8 cellular contexts compared by ENCODE assay signal in genomic region chr4:1748465-1748995, GRCh38. TPM values are rescaled to one million over a fixed set of nuclear protein-coding genes. Genes with fewer than 3 reads are reported as not detected.
DNase-seq lines count a peak whose midpoint lies in the region; ATAC-seq, FAIRE-seq and TF ChIP-seq lines count a peak whose summit lies in the region.

No MANE protein-coding gene starts in this region.

- no peaks in the 10 kb centered on the region for H3K9me1 ChIP-seq in endothelial cell of umbilical vein (replicated peaks; ENCODE audit: control insufficient read depth, extremely low read depth, insufficient read depth, low read length)

- FAIRE-seq in endothelial cell of umbilical vein (lab: Jason Lieb, UNC) = peak; percentile 70

- peak; percentile 68 for TF ChIP-seq CTCF in CD4-positive, alpha-beta T cell (IDR thresholded peaks at IDR 0.05)
- peak; percentile 82 to 98 for TF ChIP-seq CTCF in endothelial cell of umbilical vein (IDR thresholded peaks at IDR 0.05; ENCODE audit: extremely low read depth in 1 of 2, insufficient read depth in 1 of 2, low read depth in 1 of 2, low read length in 2 of 2)

- no peaks in the 10 kb centered on the region for H3K9me3 ChIP-seq in CD4-positive, alpha-beta T cell (ENCODE audit: control insufficient read depth, low read length)
- H3K9me3 ChIP-seq in endothelial cell of umbilical vein (replicated peaks; ENCODE audit: control insufficient read depth, insufficient read depth, low read length) = no peaks in the 10 kb centered on the region

- no peak overlapping the region for H3K4me3 Mint-ChIP-seq in CD4-positive, alpha-beta T cell
- H3K4me3 Mint-ChIP-seq in naive B cell = no peak overlapping the region
- no peak overlapping the region for H3K4me3 Mint-ChIP-seq in stimulated activated memory B cell treated with anti-CD40 and anti-IgM and Interleukin-4, amounts not matched to agents 10 μg/mL and 1 μg/mL and 100 μg/mL, for 72 hours

- peaks cover 12% of the 10 kb centered on the region for H3K36me3 Mint-ChIP-seq in CD4-positive, alpha-beta T cell (ENCODE audit: low read depth)
- H3K36me3 Mint-ChIP-seq in naive B cell = no peaks in the 10 kb centered on the region
- H3K36me3 Mint-ChIP-seq in stimulated activated memory B cell treated with anti-CD40 and anti-IgM and Interleukin-4, amounts not matched to agents 10 μg/mL and 1 μg/mL and 100 μg/mL, for 72 hours = peaks cover 17% of the 10 kb centered on the region

- H3K36me3 ChIP-seq in endothelial cell of umbilical vein (ENCODE audit: control insufficient read depth in 2 of 2, extremely low read depth in 1 of 2, insufficient read depth in 2 of 2, low read length in 2 of 2) = peaks cover 0 to 6% of the 10 kb centered on the region in 2 experiments

- H3K4me1 Mint-ChIP-seq in CD4-positive, alpha-beta T cell (ENCODE audit: low read depth) = no peaks in the 10 kb centered on the region
- peaks cover 0 to 11% (median 0%) of the 10 kb centered on the region in 3 donors for H3K4me1 Mint-ChIP-seq in naive B cell
- no peaks in the 10 kb centered on the region for H3K4me1 Mint-ChIP-seq in stimulated activated memory B cell treated with anti-CD40 and anti-IgM and Interleukin-4, amounts not matched to agents 10 μg/mL and 1 μg/mL and 100 μg/mL, for 72 hours

- intact Hi-C loops in CD4-positive, alpha-beta T cell (cut with DNase I, micrococcal nuclease) = loop anchor here (1.0 to 2.0 kb wide), 2 partner anchors 62 to 151 kb away; no protein-coding TSS in a partner anchor
- intact Hi-C loops in endothelial cell of umbilical vein (cut with micrococcal nuclease) = loop anchor here (1.0 to 5.0 kb wide), 4 partner anchors 44 to 162 kb away; partner anchors contain the start of gene FGFR3

- H2AFZ ChIP-seq in endothelial cell of umbilical vein (ENCODE audit: low read depth, low read length) = peak overlapping the region; percentile 62

- no TSS peak for BruUV-seq in endothelial cell of umbilical vein (replicated peaks; lab: Mats Ljungman, UMichigan)

- dilution Hi-C loops in endothelial cell of umbilical vein (cut with MboI; ENCODE audit: extremely low pct_ligation_motif_present, low sequenced_read_pairs) = no loop called here

- no peaks in the 10 kb centered on the region for H3K27me3 ChIP-seq in CD4-positive, alpha-beta T cell (ENCODE audit: control insufficient read depth, insufficient read depth, low read length)
- H3K27me3 ChIP-seq in endothelial cell of umbilical vein (ENCODE audit: control insufficient read depth in 2 of 2, insufficient read depth in 2 of 2, low read length in 2 of 2) = no peaks in the 10 kb centered on the region

- no peak overlapping the region for H3K9ac ChIP-seq in endothelial cell of umbilical vein (replicated peaks; ENCODE audit: extremely low read depth, insufficient read depth, low read length)

- TF ChIP-seq POLR2A in endothelial cell of umbilical vein (IDR thresholded peaks at IDR 0.05; ENCODE audit: low read depth, low read length) = no peak

- DNase-seq in CD4-positive, alpha-beta T cell = peak; percentile 64 to 80 (median 72)
- DNase-seq in NOMO-1 treated with dmso at 0.1 percent for 144 hours (lab: John Stamatoyannopoulos, UW; ENCODE audit: unreplicated experiment) (peak; percentile 70), endothelial cell of umbilical vein (ENCODE audit: low read depth, low spot score) (peak; percentile 58), naive B cell (peak; percentile 74)
- DNase-seq in activated CD8-positive, alpha-beta memory T cell treated with anti-CD3 and anti-CD28 coated beads for 48 hours (ENCODE audit: low read depth in 2 of 3, low spot score in 2 of 3) = peak; percentile 73 to 90 (median 84)

- POLR2A ChIA-PET in CD4-positive, alpha-beta T cell (lab: Charles Lee) = interaction anchor here (0.9 kb wide), 1 partner anchor 151 kb away, joined by 3 read pairs; no protein-coding TSS in a partner anchor
- POLR2A ChIA-PET in endothelial cell of umbilical vein (lab: Charles Lee) = interaction anchor here (0.8 kb wide), 1 partner anchor 61 kb away, joined by 5 read pairs; no protein-coding TSS in a partner anchor

- no peaks in the 10 kb centered on the region for H4K20me1 ChIP-seq in endothelial cell of umbilical vein (replicated peaks; ENCODE audit: control insufficient read depth, extremely low read depth, insufficient read depth, low read length)

- H3K27ac Mint-ChIP-seq in CD4-positive, alpha-beta T cell = no peak overlapping the region
- H3K27ac Mint-ChIP-seq in naive B cell = no peak overlapping the region
- no peak overlapping the region for H3K27ac Mint-ChIP-seq in stimulated activated memory B cell treated with anti-CD40 and anti-IgM and Interleukin-4, amounts not matched to agents 10 μg/mL and 1 μg/mL and 100 μg/mL, for 72 hours

- no peak overlapping the region for H3K27ac ChIP-seq in CD4-positive, alpha-beta T cell (ENCODE audit: low read depth, low read length)
- no peak overlapping the region for H3K27ac ChIP-seq in endothelial cell of umbilical vein (ENCODE audit: insufficient read depth, low read depth, low read length)

- H3K79me2 ChIP-seq in endothelial cell of umbilical vein (ENCODE audit: control insufficient read depth, insufficient read depth, low read length) = no peaks in the 10 kb centered on the region

- no peaks in the 10 kb centered on the region for H3K9me3 Mint-ChIP-seq in CD4-positive, alpha-beta T cell
- H3K9me3 Mint-ChIP-seq in naive B cell = no peaks in the 10 kb centered on the region
- no peaks in the 10 kb centered on the region for H3K9me3 Mint-ChIP-seq in stimulated activated memory B cell treated with anti-CD40 and anti-IgM and Interleukin-4, amounts not matched to agents 10 μg/mL and 1 μg/mL and 100 μg/mL, for 72 hours

- H3K4me2 ChIP-seq in endothelial cell of umbilical vein (ENCODE audit: insufficient read depth, low read length) = peak overlapping the region; percentile 29

- CTCF ChIA-PET in CD4-positive, alpha-beta T cell (lab: Charles Lee) = interaction anchor here (1.0 to 1.9 kb wide), 2 partner anchors 62 to 151 kb away, joined by 3 to 13 read pairs; no protein-coding TSS in a partner anchor
- CTCF ChIA-PET in endothelial cell of umbilical vein (lab: Charles Lee) = interaction anchor here (0.6 to 6.0 kb wide), 29 partner anchors 10 to 167 kb away, joined by 3 to 198 read pairs (median 6); partner anchors contain the start of gene FGFR3

- H3K4me1 ChIP-seq in endothelial cell of umbilical vein (ENCODE audit: control insufficient read depth, extremely low read depth, insufficient read depth, low read length) = peaks cover 4% of the 10 kb centered on the region

- no peaks in the 10 kb centered on the region for H3K27me3 Mint-ChIP-seq in CD4-positive, alpha-beta T cell
- peaks cover 0 to 5% (median 0%) of the 10 kb centered on the region in 3 donors for H3K27me3 Mint-ChIP-seq in naive B cell
- H3K27me3 Mint-ChIP-seq in stimulated activated memory B cell treated with anti-CD40 and anti-IgM and Interleukin-4, amounts not matched to agents 10 μg/mL and 1 μg/mL and 100 μg/mL, for 72 hours = peaks cover 16% of the 10 kb centered on the region

- H3K4me3 ChIP-seq in endothelial cell of umbilical vein (replicated peaks in 1 of 3; ENCODE audit: insufficient read depth in 1 of 3, low read depth in 1 of 3, low read length in 3 of 3) = no peak overlapping the region

- peak; percentile 62 for ATAC-seq in CD4-positive, alpha-beta T cell (ENCODE audit: poor library complexity)
- ATAC-seq in HG02885 (IDR thresholded peaks at IDR 0.05; ENCODE audit: poor library complexity, unreplicated experiment) (peak; percentile 41), naive B cell (ENCODE audit: low read depth in 2 of 2) (peak; percentile 62 to 68), HG03442 (IDR thresholded peaks at IDR 0.05; ENCODE audit: unreplicated experiment) (no peak)
- peak; percentile 48 for ATAC-seq in stimulated activated memory B cell treated with anti-CD40 and anti-IgM and Interleukin-4, amounts not matched to agents 10 μg/mL and 1 μg/mL and 100 μg/mL, for 72 hours

RNA-seq across cellular contexts. Expression of gene TACC3, which starts 27.2 kb away (rescaled TPM):
- total RNA-seq in CD4-positive, alpha-beta T cell = 100 to 1,000 TPM; 123 TPM
- 123 and 135 TPM in 2 replicates for total RNA-seq in endothelial cell of umbilical vein
- polyA plus RNA-seq in endothelial cell of umbilical vein (41.2 and 54.5 TPM in 2 replicates), naive B cell (ENCODE audit: low read depth in 6 of 6) (10 to 100 TPM; 15.0 to 21.0 (median 17.2) TPM)
- 56.0 and 64.2 TPM in 2 replicates for polyA plus RNA-seq in endothelial cell of umbilical vein (2011; cell fraction: cytosol; rRNA removed)
- polyA plus RNA-seq in endothelial cell of umbilical vein (2011; cell fraction: nucleus; rRNA removed) = 132 and 166 TPM in 2 replicates
- polyA plus RNA-seq in endothelial cell of umbilical vein (2012) = 32.3 and 77.6 TPM in 2 replicates
- 18.0 and 19.3 TPM in 2 replicates for polyA minus RNA-seq in endothelial cell of umbilical vein
- polyA minus RNA-seq in endothelial cell of umbilical vein (2011; cell fraction: cytosol; rRNA and poly(A)+ RNA removed) = 23.2 TPM
- 28.0 and 30.7 TPM in 2 replicates for polyA minus RNA-seq in endothelial cell of umbilical vein (2011; cell fraction: nucleus; rRNA and poly(A)+ RNA removed)

RNA-seq across cellular contexts. Expression of gene TMEM129, which starts 27.4 kb away (rescaled TPM):
- 10 to 100 TPM; 17.2 to 17.6 TPM for total RNA-seq in CD4-positive, alpha-beta T cell
- total RNA-seq in endothelial cell of umbilical vein = 23.2 and 24.8 TPM in 2 replicates
- 33.2 and 53.7 TPM in 2 replicates for polyA plus RNA-seq in endothelial cell of umbilical vein
- 19.8 and 29.5 TPM in 2 replicates for polyA plus RNA-seq in endothelial cell of umbilical vein (2011; cell fraction: cytosol; rRNA removed)
- 22.0 and 24.0 TPM in 2 replicates for polyA plus RNA-seq in endothelial cell of umbilical vein (2011; cell fraction: nucleus; rRNA removed)
- polyA plus RNA-seq in endothelial cell of umbilical vein (2012) = 11.7 and 14.3 TPM in 2 replicates
- polyA minus RNA-seq in endothelial cell of umbilical vein = 15.1 and 18.8 TPM in 2 replicates
- 10.2 TPM for polyA minus RNA-seq in endothelial cell of umbilical vein (2011; cell fraction: cytosol; rRNA and poly(A)+ RNA removed)
- 7.0 and 9.7 TPM in 2 replicates for polyA minus RNA-seq in endothelial cell of umbilical vein (2011; cell fraction: nucleus; rRNA and poly(A)+ RNA removed)
- 10 to 100 TPM; 29.6 to 43.7 (median 34.7) TPM for polyA plus RNA-seq in naive B cell (ENCODE audit: low read depth in 6 of 6)

RNA-seq across cellular contexts. Expression of gene SLBP, which starts 36.4 kb away (rescaled TPM):
- 10 to 100 TPM; 45.8 to 47.6 TPM for total RNA-seq in CD4-positive, alpha-beta T cell
- total RNA-seq in endothelial cell of umbilical vein = 62.7 and 63.1 TPM in 2 replicates
- 41.2 and 48.3 TPM in 2 replicates for polyA plus RNA-seq in endothelial cell of umbilical vein
- 57.1 and 65.0 TPM in 2 replicates for polyA plus RNA-seq in endothelial cell of umbilical vein (2011; cell fraction: cytosol; rRNA removed)
- 37.7 and 48.4 TPM in 2 replicates for polyA plus RNA-seq in endothelial cell of umbilical vein (2011; cell fraction: nucleus; rRNA removed)
- polyA plus RNA-seq in endothelial cell of umbilical vein (2012) = 53.0 and 69.2 TPM in 2 replicates
- polyA minus RNA-seq in endothelial cell of umbilical vein = 27.3 and 28.7 TPM in 2 replicates
- 42.8 TPM for polyA minus RNA-seq in endothelial cell of umbilical vein (2011; cell fraction: cytosol; rRNA and poly(A)+ RNA removed)
- polyA minus RNA-seq in endothelial cell of umbilical vein (2011; cell fraction: nucleus; rRNA and poly(A)+ RNA removed) = 12.9 and 13.2 TPM in 2 replicates
- polyA plus RNA-seq in naive B cell (ENCODE audit: low read depth in 6 of 6) = 10 to 100 TPM; 32.7 to 50.5 (median 43.4) TPM

RNA-seq across cellular contexts. Expression of gene FGFR3, which starts 44.6 kb away (rescaled TPM):
- total RNA-seq in CD4-positive, alpha-beta T cell = under 1 TPM in 1 of 2 experiments, not detected in 1; 0.33 TPM
- total RNA-seq in endothelial cell of umbilical vein = 1.2 TPM in 2 replicates
- polyA plus RNA-seq in endothelial cell of umbilical vein = 0.73 and 0.92 TPM in 2 replicates
- polyA plus RNA-seq in endothelial cell of umbilical vein (2011; cell fraction: cytosol; rRNA removed) = 0.48 and 0.63 TPM in 2 replicates
- 3.4 and 4.4 TPM in 2 replicates for polyA plus RNA-seq in endothelial cell of umbilical vein (2011; cell fraction: nucleus; rRNA removed)
- 0.46 and 0.60 TPM in 2 replicates for polyA plus RNA-seq in endothelial cell of umbilical vein (2012)
- polyA minus RNA-seq in endothelial cell of umbilical vein = 1.6 and 1.7 TPM in 2 replicates
- polyA minus RNA-seq in endothelial cell of umbilical vein (2011; cell fraction: cytosol; rRNA and poly(A)+ RNA removed) = 5.6 TPM
- polyA minus RNA-seq in endothelial cell of umbilical vein (2011; cell fraction: nucleus; rRNA and poly(A)+ RNA removed) = 1.1 and 1.3 TPM in 2 replicates
- under 1 TPM in 1 of 6 donors, not detected in 5; 0.07 TPM for polyA plus RNA-seq in naive B cell (ENCODE audit: low read depth in 6 of 6)
